Comparison of ENCODE assay signal across 1 cellular context in the genomic region with DNA sequence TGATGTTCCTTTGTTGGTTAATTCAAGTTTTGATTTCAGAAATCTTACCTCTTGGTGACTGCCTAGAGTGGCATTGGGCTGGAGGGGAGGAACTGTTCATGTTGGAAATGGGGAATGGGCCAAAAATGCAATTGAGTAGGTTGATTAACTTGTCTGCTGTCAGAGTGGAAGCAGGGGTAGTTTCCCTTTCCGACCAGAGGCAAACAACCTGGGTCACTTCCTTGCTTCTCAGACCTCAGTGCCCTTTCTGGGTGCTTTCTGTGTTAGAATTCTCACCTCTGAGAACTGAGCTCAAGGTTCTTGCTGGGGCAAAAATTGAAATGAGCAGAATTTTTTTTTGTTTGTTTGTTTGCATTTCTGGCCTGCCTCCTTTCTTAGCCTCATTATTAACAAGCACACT.
TF ChIP-seq lines count a peak whose summit lies in the region.

No MANE protein-coding gene starts in this region.

TF ChIP-seq in H1, 55 proteins besides CTCF, POLR2A, EP300 and RAD21 (continued from another document):
- TF ChIP-seq GTF2F1 (IDR thresholded peaks at IDR 0.05; ENCODE audit: borderline replicate concordance, low read depth, low read length) (no peak), HDAC6 (IDR thresholded peaks at IDR 0.05; ENCODE audit: low read depth, low read length) (no peak)
- TF ChIP-seq, protein P1, sequence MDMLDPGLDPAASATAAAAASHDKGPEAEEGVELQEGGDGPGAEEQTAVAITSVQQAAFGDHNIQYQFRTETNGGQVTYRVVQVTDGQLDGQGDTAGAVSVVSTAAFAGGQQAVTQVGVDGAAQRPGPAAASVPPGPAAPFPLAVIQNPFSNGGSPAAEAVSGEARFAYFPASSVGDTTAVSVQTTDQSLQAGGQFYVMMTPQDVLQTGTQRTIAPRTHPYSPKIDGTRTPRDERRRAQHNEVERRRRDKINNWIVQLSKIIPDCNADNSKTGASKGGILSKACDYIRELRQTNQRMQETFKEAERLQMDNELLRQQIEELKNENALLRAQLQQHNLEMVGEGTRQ (IDR thresholded peaks at IDR 0.05; ENCODE audit: low read length), result no peak
TF ChIP-seq in H1: peak in this region for 0.
